In genomic region chr2:18455256-18455862, GRCh38 we compare ENCODE assay signal across 9 cellular contexts.
A peak's percentile ranks its signal among the peaks of the same experiment; 100 is the strongest.
DNase-seq lines count a peak whose midpoint lies in the region; ATAC-seq and TF ChIP-seq lines count a peak whose summit lies in the region.
"Had no signal": no experiment of that assay in that cellular context is flagged by ENCODE, and none has a peak within 500 bp of the region (broad histone marks: within the 10 kb centered on the region; RNA-seq: fewer than 3 reads in every experiment).

No MANE protein-coding gene starts in this region.

- DNase-seq in GM06990 (ENCODE audit: extremely low read depth, insufficient read length): no peak
- DNase-seq in SJSA1 (ENCODE audit: low read depth in 1 of 2, low spot score in 2 of 2): peak; percentile 49 to 53
- peak in 1 of 2 donors; percentile 47 for DNase-seq in foreskin keratinocyte
- no peak for DNase-seq in sigmoid colon
- no peak for DNase-seq in NCI-H2081 treated with DMSO at 0.1 percent for 48 hours (lab: John Stamatoyannopoulos, UW)
- no peak for DNase-seq in OCI-M1 (lab: John Stamatoyannopoulos, UW)
- no peak for DNase-seq in DMS79 treated with DMSO at 0.1 percent for 48 hours (lab: John Stamatoyannopoulos, UW)
- DNase-seq: Peyer's patch had no signal

- no peaks in the 10 kb centered on the region for H3K9me3 ChIP-seq in SJSA1 (replicated peaks)
- H3K9me3 ChIP-seq in sigmoid colon: no peaks in the 10 kb centered on the region
- H3K9me3 ChIP-seq: Peyer's patch had no signal

- no peak for TF ChIP-seq EP300 in sigmoid colon (IDR thresholded peaks at IDR 0.05)

- TF ChIP-seq CTCF in GM06990 (IDR thresholded peaks at IDR 0.05; ENCODE audit: insufficient read depth, low read length, poor library complexity, severe bottlenecking) (peak; percentile 23), foreskin keratinocyte (conservative IDR thresholded peaks at IDR 0.05) (peak; percentile 16), sigmoid colon (IDR thresholded peaks at IDR 0.05) (no peak)

- intact Hi-C loops in sigmoid colon (cut with DNase I): no loop called here

- no peak for TF ChIP-seq POLR2A in sigmoid colon (IDR thresholded peaks at IDR 0.05)

- WGBS in sigmoid colon, 2 donors: 56 to 59% methylated on average over 5 of the region's 5 CpGs

- ATAC-seq in foreskin keratinocyte: no peak
- no peak for ATAC-seq in HG03196 (IDR thresholded peaks at IDR 0.05; ENCODE audit: unreplicated experiment)

- H3K27me3 ChIP-seq in GM06990 (replicated peaks; ENCODE audit: control insufficient read depth, insufficient read depth, low read length) (no peaks in the 10 kb centered on the region), SJSA1 (replicated peaks) (no peaks in the 10 kb centered on the region), foreskin keratinocyte (peaks cover 68% of the 10 kb centered on the region), sigmoid colon (no peaks in the 10 kb centered on the region)
- H3K27me3 ChIP-seq: Peyer's patch had no signal

- H3K4me3 ChIP-seq in GM06990 (replicated peaks; ENCODE audit: low read depth, low read length): no peak overlapping the region
- no peak overlapping the region for H3K4me3 ChIP-seq in SJSA1
- H3K4me3 ChIP-seq in sigmoid colon: no peak overlapping the region
- H3K4me3 ChIP-seq: Peyer's patch had no signal

- no peaks in the 10 kb centered on the region for H3K36me3 ChIP-seq in GM06990 (ENCODE audit: control insufficient read depth, insufficient read depth, low read length)
- no peaks in the 10 kb centered on the region for H3K36me3 ChIP-seq in SJSA1
- H3K36me3 ChIP-seq in sigmoid colon: no peaks in the 10 kb centered on the region
- H3K36me3 ChIP-seq: Peyer's patch had no signal

- H3K27ac ChIP-seq in SJSA1 (no peak overlapping the region), foreskin keratinocyte (no peak overlapping the region), sigmoid colon (peak overlapping the region; percentile 21 to 61 (median 44))
- H3K27ac ChIP-seq: Peyer's patch had no signal

- peaks cover 12% of the 10 kb centered on the region for H3K4me1 ChIP-seq in SJSA1 (replicated peaks)
- no peaks in the 10 kb centered on the region for H3K4me1 ChIP-seq in foreskin keratinocyte
- peaks cover 0 to 26% (median 10%) of the 10 kb centered on the region in 4 donors for H3K4me1 ChIP-seq in sigmoid colon
- H3K4me1 ChIP-seq: Peyer's patch had no signal

Comparison
In these comparisons a context has a peak if more than half of its experiments do, and no peak if none do; other contexts are left out.
1. DNase-seq: peak in SJSA1 (2 of 2); none in GM06990 (single experiment), sigmoid colon (single experiment), NCI-H2081 treated with DMSO at 0.1 percent for 48 hours (single experiment), OCI-M1 (single experiment) and DMS79 treated with DMSO at 0.1 percent for 48 hours (single experiment).
2. CTCF ChIP-seq: peak in GM06990 (single experiment) and foreskin keratinocyte (single experiment); none in sigmoid colon (0 of 4).
3. H3K27ac ChIP-seq: peak in sigmoid colon (4 of 4); none in SJSA1 (single experiment) and foreskin keratinocyte (single experiment).